21 cellular contexts compared by ENCODE assay signal in the genomic region with DNA sequence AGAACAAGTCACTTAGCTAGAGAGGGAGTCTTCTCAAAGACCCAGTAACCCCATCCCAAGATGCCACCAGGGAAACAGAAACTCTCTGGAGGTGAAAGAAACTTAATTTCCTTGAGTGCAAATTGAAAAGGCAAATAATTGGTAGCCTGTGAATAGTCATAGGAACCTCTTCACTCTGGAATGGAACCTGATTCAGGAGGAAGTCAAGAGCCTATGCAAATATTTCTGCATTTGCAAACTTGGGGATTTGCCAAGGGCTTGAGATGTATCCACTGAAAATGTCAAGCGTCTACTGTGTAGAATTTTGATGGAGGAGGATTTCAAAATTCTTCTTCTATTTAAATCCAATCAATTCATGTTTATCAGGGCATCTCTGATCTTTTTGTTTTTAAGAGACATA. TPM values are rescaled to one million over a fixed set of nuclear protein-coding genes. Genes with fewer than 3 reads are reported as not detected.
DNase-seq lines count a peak whose midpoint lies in the region; ATAC-seq and TF ChIP-seq lines count a peak whose summit lies in the region.
"Had no signal": no experiment of that assay in that cellular context is flagged by ENCODE, and none has a peak within 500 bp of the region (broad histone marks: within the 10 kb centered on the region; RNA-seq: fewer than 3 reads in every experiment).

No MANE protein-coding gene starts in this region.

- peaks cover under 1% of the 10 kb centered on the region for H3K27me3 Mint-ChIP-seq in activated naive CD4-positive, alpha-beta T cell treated with anti-CD3 and anti-CD28 coated beads, Interleukin-2, amount 10 ng/mL, durations not matched to agents 7 days and 5 days
- no peaks in the 10 kb centered on the region for H3K27me3 Mint-ChIP-seq in T-helper 17 cell

- H3K9me3 ChIP-seq in T-helper 17 cell (ENCODE audit: control insufficient read depth, low read length, poor library complexity, severe bottlenecking) = peaks cover 3% of the 10 kb centered on the region
- H3K9me3 ChIP-seq in sigmoid colon = no peaks in the 10 kb centered on the region
- H3K9me3 ChIP-seq: SJSA1 had no signal

- no peak overlapping the region for H3K4me3 Mint-ChIP-seq in activated naive CD4-positive, alpha-beta T cell treated with anti-CD3 and anti-CD28 coated beads, Interleukin-2, amount 10 ng/mL, durations not matched to agents 7 days and 5 days
- peak overlapping the region; percentile 49 for H3K4me3 Mint-ChIP-seq in T-helper 17 cell
- H3K4me3 Mint-ChIP-seq: activated naive CD8-positive, alpha-beta T cell treated with anti-CD3 and anti-CD28 coated beads, Interleukin-2, amount 10 ng/mL, durations not matched to agents 7 days and 5 days; T-helper 1 cell treated with Interleukin-12 subunit alpha and Interleukin-12 subunit beta and Interleukin-4 antibody, amounts not matched to agents 30 μg/mL and 1 μg/mL, for 36 hours had no signal

- peaks cover 69% of the 10 kb centered on the region for H3K4me1 Mint-ChIP-seq in activated naive CD4-positive, alpha-beta T cell treated with anti-CD3 and anti-CD28 coated beads, Interleukin-2, amount 10 ng/mL, durations not matched to agents 7 days and 5 days
- H3K4me1 Mint-ChIP-seq in T-helper 17 cell = peaks cover 50% of the 10 kb centered on the region

- H3K27ac ChIP-seq in sigmoid colon = no peak overlapping the region
- H3K27ac ChIP-seq: GM23248, SJSA1 had no signal

- intact Hi-C loops in sigmoid colon (cut with DNase I) = no loop called here

- peaks cover 0 to 21% (median 13%) of the 10 kb centered on the region in 4 donors for H3K4me1 ChIP-seq in sigmoid colon

- ATAC-seq in T-helper 17 cell = no peak
- ATAC-seq in HG02938 (IDR thresholded peaks at IDR 0.05; ENCODE audit: unreplicated experiment) = no peak
- ATAC-seq: left ventricle myocardium superior, Panc1 had no signal

- TF ChIP-seq EP300 in sigmoid colon (IDR thresholded peaks at IDR 0.05) = no peak

- H3K27ac Mint-ChIP-seq in activated naive CD4-positive, alpha-beta T cell treated with anti-CD3 and anti-CD28 coated beads, Interleukin-2, amount 10 ng/mL, durations not matched to agents 7 days and 5 days = peak overlapping the region; percentile 21
- H3K27ac Mint-ChIP-seq in T-helper 17 cell = peak overlapping the region; percentile 82
- H3K27ac Mint-ChIP-seq: activated naive CD8-positive, alpha-beta T cell treated with anti-CD3 and anti-CD28 coated beads, Interleukin-2, amount 10 ng/mL, durations not matched to agents 7 days and 5 days had no signal

- no peak for DNase-seq in activated naive CD4-positive, alpha-beta T cell treated with anti-CD3 and anti-CD28 coated beads, Interleukin-2, amount 10 ng/mL, durations not matched to agents 7 days and 5 days
- no peak for DNase-seq in activated naive CD4-positive, alpha-beta T cell treated with anti-CD3 and anti-CD28 coated beads, Interleukin-2, amount 50 U/mL, for 16 hours
- DNase-seq in NCI-H2029 treated with DMSO at 0.1 percent for 48 hours (lab: John Stamatoyannopoulos, UW) (peak; percentile 100), T-helper 17 cell (no peak), COLO829 (ENCODE audit: low spot score) (no peak), sigmoid colon (no peak)
- no peak for DNase-seq in activated T-cell treated with anti-CD3 and anti-CD28 coated beads, Interleukin-2, amount 50 U/mL, for 48 hours
- DNase-seq: activated CD4-positive, alpha-beta T cell treated with anti-CD3 and anti-CD28 coated beads for 4 hours; activated naive CD8-positive, alpha-beta T cell treated with anti-CD3 and anti-CD28 coated beads, Interleukin-2, amount 10 ng/mL, durations not matched to agents 7 days and 5 days; C1 segment of cervical spinal cord; EL; foreskin fibroblast; GM23248; left ventricle myocardium superior; NCI-H1092 treated with DMSO at 0.1 percent for 48 hours; NCI-H2171 treated with DMSO at 0.1 percent for 48 hours; NK-92 treated with Interleukin-12 subunit alpha and Interleukin-12 subunit beta, amount 100 ng/mL, for 24 hours had no signal

- no peaks in the 10 kb centered on the region for H3K27me3 ChIP-seq in sigmoid colon
- H3K27me3 ChIP-seq: SJSA1 had no signal

- H3K36me3 ChIP-seq in sigmoid colon = no peaks in the 10 kb centered on the region
- H3K36me3 ChIP-seq: SJSA1 had no signal

- CTCF ChIA-PET in activated naive CD4-positive, alpha-beta T cell treated with anti-CD3 and anti-CD28 coated beads, Interleukin-2, amount 10 ng/mL, durations not matched to agents 7 days and 5 days (lab: Charles Lee) = no interaction called here

- 87 to 92% methylated on average over 1 of the region's 1 CpG for WGBS in sigmoid colon, 2 donors

- H3K36me3 Mint-ChIP-seq in activated naive CD4-positive, alpha-beta T cell treated with anti-CD3 and anti-CD28 coated beads, Interleukin-2, amount 10 ng/mL, durations not matched to agents 7 days and 5 days = peaks cover 31% of the 10 kb centered on the region
- no peaks in the 10 kb centered on the region for H3K36me3 Mint-ChIP-seq in T-helper 17 cell (ENCODE audit: low read depth)

- H3K4me3 ChIP-seq in sigmoid colon = no peak overlapping the region
- H3K4me3 ChIP-seq: GM23248, SJSA1 had no signal

- no peak for TF ChIP-seq POLR2A in sigmoid colon (IDR thresholded peaks at IDR 0.05)

- no peak for TF ChIP-seq CTCF in sigmoid colon (IDR thresholded peaks at IDR 0.05)

- H3K9me3 Mint-ChIP-seq in activated naive CD4-positive, alpha-beta T cell treated with anti-CD3 and anti-CD28 coated beads, Interleukin-2, amount 10 ng/mL, durations not matched to agents 7 days and 5 days = peaks cover 16% of the 10 kb centered on the region

RNA-seq across cellular contexts. Expression of a gene that starts 5.7 kb away (rescaled TPM):
- total RNA-seq in T-helper 17 cell = 10 to 100 TPM; 11.1 to 13.9 TPM
- 1 to 10 TPM; 1.4 to 3.2 (median 3.0) TPM for total RNA-seq in sigmoid colon
- 1 to 10 TPM; 3.3 to 7.8 (median 5.8) TPM for polyA plus RNA-seq in sigmoid colon
